Comparison of ENCODE assay signal across 1 cellular context in genomic region chr20:35216541-35216940, GRCh38.
TF ChIP-seq lines count a peak whose summit lies in the region.

No MANE protein-coding gene starts in this region.

TF ChIP-seq in K562, 482 proteins besides CTCF, POLR2A, EP300 and RAD21:
- TF ChIP-seq ZNF431 (CRISPR knock-in tag; IDR thresholded peaks at IDR 0.05), result no peak
- TF ChIP-seq RFX1 (IDR thresholded peaks at IDR 0.05), result peak; percentile 28; the same call in 1 of the 2 replicates
- no peak for TF ChIP-seq ZNF830 (CRISPR knock-in tag; IDR thresholded peaks at IDR 0.05)
